ENCODE assay signal across 9 cellular contexts in genomic region chr1:94039871-94040569, GRCh38.
A peak's percentile ranks its signal among the peaks of the same experiment; 100 is the strongest.
DNase-seq lines count a peak whose midpoint lies in the region; ATAC-seq and TF ChIP-seq lines count a peak whose summit lies in the region.
"Had no signal": no experiment of that assay in that cellular context is flagged by ENCODE, and none has a peak within 500 bp of the region (broad histone marks: within the 10 kb centered on the region; RNA-seq: fewer than 3 reads in every experiment).

No MANE protein-coding gene starts in this region.

- H2AFZ ChIP-seq in PC-9 (no peak overlapping the region), smooth muscle cell (ENCODE audit: low read depth) (no peak overlapping the region)

- ATAC-seq in gastroesophageal sphincter (peak; percentile 72), gastrocnemius medialis (peak; percentile 82), GM18498 (IDR thresholded peaks at IDR 0.05; ENCODE audit: unreplicated experiment) (no peak), omental fat pad (ENCODE audit: low FRiP score) (no peak)
- ATAC-seq: T-cell had no signal

- H3K9me2 ChIP-seq in PC-9 (ENCODE audit: insufficient read depth): no peaks in the 10 kb centered on the region

- no peak overlapping the region for H3K9ac ChIP-seq in smooth muscle cell (ENCODE audit: low read depth)

- POLR2A ChIA-PET in PC-9 (lab: Charles Lee; ENCODE audit: unreplicated experiment): no interaction called here

- CTCF ChIA-PET in PC-9 (lab: Charles Lee): interaction anchor here (0.6 to 2.3 kb wide), 13 partner anchors 11 to 424 kb away, joined by 3 to 18 read pairs (median 4); no protein-coding TSS in a partner anchor

- intact Hi-C loops in PC-9 (cut with micrococcal nuclease; ENCODE audit: unreplicated experiment): no loop called here
- intact Hi-C loops in gastrocnemius medialis (cut with DNase I; ENCODE audit: low total_unique reads): no loop called here

- no peaks in the 10 kb centered on the region for H3K79me2 ChIP-seq in PC-9 (ENCODE audit: low read depth)
- H3K79me2 ChIP-seq in smooth muscle cell (ENCODE audit: low read depth): no peaks in the 10 kb centered on the region

- WGBS in gastroesophageal sphincter (ENCODE audit: low coverage in 1 of 2), 2 donors: 53 to 70% methylated on average over 5 to 11 of the region's 11 CpGs
- WGBS in smooth muscle cell (ENCODE audit: low lambda C conversion rate): 65% methylated on average over 11 of the region's 11 CpGs

- H3K27ac ChIP-seq in PC-9 (no peak overlapping the region), gastroesophageal sphincter (peak overlapping the region in 3 of 4 donors; percentile 12 to 38 (median 24)), gastrocnemius medialis (peak overlapping the region; percentile 56 to 65 (median 58)), smooth muscle cell (ENCODE audit: low read depth) (no peak overlapping the region)

- TF ChIP-seq CTCF in PC-9 (conservative IDR thresholded peaks at IDR 0.05): peak; percentile 28; the same call in 1 of the 2 replicates
- no peak for TF ChIP-seq CTCF in gastroesophageal sphincter (IDR thresholded peaks at IDR 0.05)
- TF ChIP-seq CTCF in gastrocnemius medialis (IDR thresholded peaks at IDR 0.05 in 4 of 5, conservative IDR thresholded peaks at IDR 0.05 in 1 of 5): peak in 1 of 5 experiments; percentile 7
- no peak for TF ChIP-seq CTCF in smooth muscle cell (IDR thresholded peaks at IDR 0.05; ENCODE audit: borderline replicate concordance, insufficient read depth, poor library complexity, severe bottlenecking)
- TF ChIP-seq CTCF in omental fat pad (IDR thresholded peaks at IDR 0.05): no peak

- no peak overlapping the region for H3K4me3 ChIP-seq in PC-9
- no peak overlapping the region for H3K4me3 ChIP-seq in gastroesophageal sphincter
- no peak overlapping the region for H3K4me3 ChIP-seq in gastrocnemius medialis
- H3K4me3 ChIP-seq in smooth muscle cell: no peak overlapping the region

- peaks cover 41% of the 10 kb centered on the region for H3K4me1 ChIP-seq in PC-9 (replicated peaks; ENCODE audit: insufficient read depth)
- peaks cover 0 to 14% (median 0%) of the 10 kb centered on the region in 3 donors for H3K4me1 ChIP-seq in gastroesophageal sphincter
- peaks cover 9 to 23% of the 10 kb centered on the region in 2 donors for H3K4me1 ChIP-seq in gastrocnemius medialis
- peaks cover 8% of the 10 kb centered on the region for H3K4me1 ChIP-seq in smooth muscle cell (ENCODE audit: low read depth)

- H3K36me3 ChIP-seq in PC-9 (ENCODE audit: low read depth): no peaks in the 10 kb centered on the region
- H3K36me3 ChIP-seq in gastroesophageal sphincter: no peaks in the 10 kb centered on the region
- no peaks in the 10 kb centered on the region for H3K36me3 ChIP-seq in gastrocnemius medialis
- no peaks in the 10 kb centered on the region for H3K36me3 ChIP-seq in smooth muscle cell (ENCODE audit: low read depth)

- no peak overlapping the region for H3K4me2 ChIP-seq in PC-9
- no peak overlapping the region for H3K4me2 ChIP-seq in smooth muscle cell

- TF ChIP-seq EP300 in gastroesophageal sphincter (IDR thresholded peaks at IDR 0.05): no peak

- H3F3A ChIP-seq in PC-9 (ENCODE audit: insufficient read depth, low read depth) (peaks cover 25% of the 10 kb centered on the region), smooth muscle cell (ENCODE audit: low read depth) (no peaks in the 10 kb centered on the region)

- DNase-seq in GM03348 (ENCODE audit: low spot score) (peak; percentile 52), PC-9 (peak in 1 of 2 experiments; percentile 61), gastrocnemius medialis (peak; percentile 53 to 81), smooth muscle cell (lab: John Stamatoyannopoulos, UW; ENCODE audit: unreplicated experiment) (no peak), NCI-H1048 (lab: John Stamatoyannopoulos, UW) (no peak), omental fat pad (ENCODE audit: low spot score) (no peak)

- in situ Hi-C loops in gastrocnemius medialis (cut with MboI; ENCODE audit: low sequenced_read_pairs in 4 of 4): no loop called here

- H3K9me3 ChIP-seq in PC-9 (ENCODE audit: insufficient read depth, low read depth): no peaks in the 10 kb centered on the region
- H3K9me3 ChIP-seq in gastroesophageal sphincter: no peaks in the 10 kb centered on the region
- H3K9me3 ChIP-seq in gastrocnemius medialis: no peaks in the 10 kb centered on the region
- H3K9me3 ChIP-seq in smooth muscle cell (replicated peaks; ENCODE audit: low read depth): no peaks in the 10 kb centered on the region

- no TSS peak for BruUV-seq in PC-9 (replicated peaks; lab: Mats Ljungman, UMichigan)

- H3K27me3 ChIP-seq in PC-9 (ENCODE audit: insufficient read depth, low read depth) (no peaks in the 10 kb centered on the region), gastroesophageal sphincter (no peaks in the 10 kb centered on the region), gastrocnemius medialis (no peaks in the 10 kb centered on the region), smooth muscle cell (ENCODE audit: low read depth) (no peaks in the 10 kb centered on the region)

- no peaks in the 10 kb centered on the region for H4K20me1 ChIP-seq in PC-9 (ENCODE audit: insufficient read depth)
- no peaks in the 10 kb centered on the region for H4K20me1 ChIP-seq in smooth muscle cell (ENCODE audit: low read depth)

- TF ChIP-seq POLR2A in gastroesophageal sphincter (IDR thresholded peaks at IDR 0.05) (no peak), gastrocnemius medialis (IDR thresholded peaks at IDR 0.05) (no peak)

Comparison
In these comparisons a context has a peak if more than half of its experiments do, and no peak if none do; other contexts are left out.
1. DNase-seq: peak in GM03348 (single experiment) and gastrocnemius medialis (2 of 2); none in smooth muscle cell (single experiment), NCI-H1048 (single experiment) and omental fat pad (single experiment).
2. H3K27ac ChIP-seq: peak in gastroesophageal sphincter (3 of 4) and gastrocnemius medialis (4 of 4); none in PC-9 (single experiment) and smooth muscle cell (single experiment).
3. ATAC-seq: peak in gastroesophageal sphincter (single experiment) and gastrocnemius medialis (2 of 2); none in GM18498 (single experiment) and omental fat pad (single experiment).